In genomic region chr2:183490930-183491329, GRCh38 we compare ENCODE assay signal across 15 cellular contexts.
DNase-seq lines count a peak whose midpoint lies in the region; ATAC-seq lines count a peak whose summit lies in the region.
"Had no signal": no experiment of that assay in that cellular context is flagged by ENCODE, and none has a peak within 500 bp of the region (broad histone marks: within the 10 kb centered on the region; RNA-seq: fewer than 3 reads in every experiment).

No MANE protein-coding gene starts in this region.

- H2BK120ac ChIP-seq in mesenchymal stem cell (ENCODE audit: low read depth, low read length), result no peak overlapping the region

- no peak overlapping the region for H3K4me3 ChIP-seq in mesenchymal stem cell (ENCODE audit: insufficient read depth in 1 of 2, low read depth in 1 of 2, low read length in 2 of 2)
- H3K4me3 ChIP-seq: BLaER1 had no signal

- H2BK12ac ChIP-seq in mesenchymal stem cell (ENCODE audit: low read length in 2 of 2), result no peak overlapping the region

- no peaks in the 10 kb centered on the region for H3K4me1 ChIP-seq in mesenchymal stem cell (ENCODE audit: control insufficient read depth, insufficient read depth, low read depth, low read length)

- no peak overlapping the region for H2AK5ac ChIP-seq in mesenchymal stem cell (ENCODE audit: low read length, severe bottlenecking)

- H3K4me2 ChIP-seq in mesenchymal stem cell (ENCODE audit: low read length, poor library complexity, severe bottlenecking), result no peak overlapping the region
- H3K4me2 ChIP-seq: BLaER1 had no signal

- H3K36me3 ChIP-seq in mesenchymal stem cell (ENCODE audit: control insufficient read depth in 1 of 2, insufficient read depth in 2 of 2, low read depth in 1 of 2, low read length in 2 of 2), result no peaks in the 10 kb centered on the region
- H3K36me3 ChIP-seq: BLaER1 had no signal

- no peak overlapping the region for H3K23ac ChIP-seq in mesenchymal stem cell (ENCODE audit: low read length in 2 of 2)

- no peak overlapping the region for H3K14ac ChIP-seq in mesenchymal stem cell (ENCODE audit: low read length in 2 of 2)

- no peaks in the 10 kb centered on the region for H3K27me3 ChIP-seq in mesenchymal stem cell (ENCODE audit: control insufficient read depth in 1 of 2, insufficient read depth in 1 of 2, low read length in 2 of 2)
- H3K27me3 ChIP-seq: BLaER1 had no signal

- no peaks in the 10 kb centered on the region for H3K9me3 ChIP-seq in mesenchymal stem cell (ENCODE audit: control insufficient read depth, low read length)
- H3K9me3 ChIP-seq: BLaER1 had no signal

- no peaks in the 10 kb centered on the region for H3K36me3 Mint-ChIP-seq in stimulated activated effector memory CD8-positive, alpha-beta T cell treated with anti-CD3 and anti-CD28 coated beads, Interleukin-12 subunit alpha, Interleukin-12 subunit beta, amount 100 ng/mL, for 72 hours
- H3K36me3 Mint-ChIP-seq: natural killer cell had no signal

- peak; percentile 17 for DNase-seq in COR-L47 (lab: John Stamatoyannopoulos, UW)
- DNase-seq in NCI-H2196 treated with DMSO at 0.1 percent for 48 hours (lab: John Stamatoyannopoulos, UW; ENCODE audit: unreplicated experiment), result peak; percentile 41
- DNase-seq in caudate nucleus (lab: John Stamatoyannopoulos, UW), result peak in 37 of 61 donors; percentile 1 to 83 (median 21)
- DNase-seq in mesenchymal stem cell, result peak; percentile 42
- DNase-seq in hepatic stellate cell (ENCODE audit: low spot score), result no peak
- no peak for DNase-seq in stimulated activated effector memory CD8-positive, alpha-beta T cell treated with anti-CD3 and anti-CD28 coated beads, Interleukin-12 subunit alpha, Interleukin-12 subunit beta, amount 100 ng/mL, for 72 hours (ENCODE audit: low spot score in 2 of 2)
- no peak for DNase-seq in GOT3 (lab: John Stamatoyannopoulos, UW)
- DNase-seq: activated effector memory CD4-positive, alpha-beta T cell treated with Interleukin-2 at 50 U/mL for 16 hours; natural killer cell; NCI-H1930; stimulated activated CD4-positive, alpha-beta T cell treated with anti-CD3 and anti-CD28 coated beads, Interleukin-1b, Interleukin-23, amount 100 ng/mL, for 48 hours; stimulated activated naive CD8-positive, alpha-beta T cell treated with anti-CD3 and anti-CD28 coated beads, Interleukin-15, Interleukin-2, amounts not matched to agents 100 U/mL and 50 U/mL, for 24 hours had no signal

- no peak overlapping the region for H2BK15ac ChIP-seq in mesenchymal stem cell (ENCODE audit: low read depth, poor library complexity, severe bottlenecking)

- H3K9ac ChIP-seq in mesenchymal stem cell (ENCODE audit: low read length), result no peak overlapping the region
- H3K9ac ChIP-seq: BLaER1 had no signal

- no peak overlapping the region for H4K8ac ChIP-seq in mesenchymal stem cell (ENCODE audit: low read length)

- no peak overlapping the region for H3K18ac ChIP-seq in mesenchymal stem cell (ENCODE audit: low read depth in 1 of 2, low read length in 2 of 2)

- no peaks in the 10 kb centered on the region for H3K4me1 Mint-ChIP-seq in stimulated activated effector memory CD8-positive, alpha-beta T cell treated with anti-CD3 and anti-CD28 coated beads, Interleukin-12 subunit alpha, Interleukin-12 subunit beta, amount 100 ng/mL, for 72 hours
- H3K4me1 Mint-ChIP-seq: natural killer cell had no signal

- no peak overlapping the region for H2BK5ac ChIP-seq in mesenchymal stem cell (ENCODE audit: low read depth, low read length, poor library complexity, severe bottlenecking)

- no peak overlapping the region for H2AFZ ChIP-seq in mesenchymal stem cell (ENCODE audit: low read depth, low read length)

- H3K9me3 Mint-ChIP-seq in stimulated activated effector memory CD8-positive, alpha-beta T cell treated with anti-CD3 and anti-CD28 coated beads, Interleukin-12 subunit alpha, Interleukin-12 subunit beta, amount 100 ng/mL, for 72 hours, result peaks cover 6% of the 10 kb centered on the region

- no peak overlapping the region for H4K91ac ChIP-seq in mesenchymal stem cell (ENCODE audit: low read length)

- H3K27ac ChIP-seq in caudate nucleus (ENCODE audit: low read depth, low read length) (peak overlapping the region; percentile 83), mesenchymal stem cell (ENCODE audit: low read length, poor library complexity, severe bottlenecking) (no peak overlapping the region)
- H3K27ac ChIP-seq: BLaER1 had no signal

- no peaks in the 10 kb centered on the region for H3K79me1 ChIP-seq in mesenchymal stem cell (replicated peaks; ENCODE audit: low read length, poor library complexity, severe bottlenecking)

- no peak overlapping the region for H3K27ac Mint-ChIP-seq in stimulated activated effector memory CD8-positive, alpha-beta T cell treated with anti-CD3 and anti-CD28 coated beads, Interleukin-12 subunit alpha, Interleukin-12 subunit beta, amount 100 ng/mL, for 72 hours
- H3K27ac Mint-ChIP-seq: natural killer cell had no signal

- H3K4ac ChIP-seq in mesenchymal stem cell (ENCODE audit: low read depth in 1 of 2, low read length in 2 of 2), result no peak overlapping the region

- H3K4me3 Mint-ChIP-seq in stimulated activated effector memory CD8-positive, alpha-beta T cell treated with anti-CD3 and anti-CD28 coated beads, Interleukin-12 subunit alpha, Interleukin-12 subunit beta, amount 100 ng/mL, for 72 hours, result no peak overlapping the region
- H3K4me3 Mint-ChIP-seq: natural killer cell had no signal

- 89% methylated on average over 2 of the region's 2 CpGs for WGBS in mesenchymal stem cell

- ATAC-seq in stimulated activated effector memory CD8-positive, alpha-beta T cell treated with anti-CD3 and anti-CD28 coated beads, Interleukin-12 subunit alpha, Interleukin-12 subunit beta, amount 100 ng/mL, for 72 hours, result no peak
- no peak for ATAC-seq in HG03108 (IDR thresholded peaks at IDR 0.05; ENCODE audit: unreplicated experiment)
- ATAC-seq: activated CD4-positive, CD25-positive, alpha-beta regulatory T cell treated with anti-CD3 and anti-CD28 coated beads, Interleukin-2, amount 50 U/mL, for 24 hours; natural killer cell; stimulated activated naive CD8-positive, alpha-beta T cell treated with anti-CD3 and anti-CD28 coated beads, Interleukin-15, Interleukin-2, amounts not matched to agents 100 U/mL and 50 U/mL, for 24 hours had no signal

Comparison
In these comparisons a context has a peak if more than half of its experiments do, and no peak if none do; other contexts are left out.
1. DNase-seq: peak in COR-L47 (single experiment), NCI-H2196 treated with DMSO at 0.1 percent for 48 hours (single experiment), caudate nucleus (37 of 61) and mesenchymal stem cell (single experiment); none in hepatic stellate cell (single experiment), stimulated activated effector memory CD8-positive, alpha-beta T cell treated with anti-CD3 and anti-CD28 coated beads, Interleukin-12 subunit alpha, Interleukin-12 subunit beta, amount 100 ng/mL, for 72 hours (0 of 2) and GOT3 (single experiment).